21 cellular contexts compared by ENCODE assay signal in genomic region chr9:18075253-18075977, GRCh38.
"Had no signal": no experiment of that assay in that cellular context is flagged by ENCODE, and none has a peak within 500 bp of the region (broad histone marks: within the 10 kb centered on the region; RNA-seq: fewer than 3 reads in every experiment).

No MANE protein-coding gene starts in this region.

- H3K36me3 ChIP-seq: cardiac muscle cell, spleen, thyroid gland had no signal

- H3K9me3 ChIP-seq: spleen, thyroid gland had no signal

- ATAC-seq: activated T-cell treated with anti-CD3 and anti-CD28 coated beads, Interleukin-2, amount 50 U/mL, for 4 hours; foreskin keratinocyte; WTC11 had no signal

- H3K4me3 ChIP-seq: cardiac muscle cell, hepatocyte, spleen, thyroid gland had no signal

- H3K79me2 ChIP-seq: hepatocyte had no signal

- H3K4me2 ChIP-seq: hepatocyte had no signal

- H2AFZ ChIP-seq: hepatocyte had no signal

- DNase-seq: activated CD8-positive, alpha-beta memory T cell treated with anti-CD3 and anti-CD28 coated beads, Interleukin-2, amount 50 U/mL, for 4 hours; activated naive CD4-positive, alpha-beta T cell treated with Interleukin-2 at 50 U/mL for 16 hours; activated naive CD8-positive, alpha-beta T cell treated with anti-CD3 and anti-CD28 coated beads, Interleukin-2, amount 10 ng/mL, durations not matched to agents 7 days and 5 days; activated T-cell treated with anti-CD3 and anti-CD28 coated beads, Interleukin-2, amount 50 U/mL, for 4 hours; effector CD4-positive, alpha-beta T cell; erythroblast; foreskin keratinocyte; glutamatergic neuron; kidney glomerular epithelial cell; naive B cell; occipital lobe; posterior cingulate gyrus; spleen; stimulated activated CD4-positive, alpha-beta T cell treated with anti-CD3 and anti-CD28 coated beads, Interleukin-4, amount 100 ng/mL, for 1 hour; stimulated activated naive CD4-positive, alpha-beta T cell treated with Interleukin-2 at 50 U/mL for 16 hours; T-helper 9 cell; thyroid gland had no signal

- H3K27ac ChIP-seq: cardiac muscle cell, foreskin keratinocyte, hepatocyte, thyroid gland had no signal

- FAIRE-seq: endometrium had no signal

- H3K27me3 ChIP-seq: cardiac muscle cell, foreskin keratinocyte, hepatocyte, spleen, thyroid gland had no signal

- H3K4me1 ChIP-seq: foreskin keratinocyte, spleen, thyroid gland had no signal
